ENCODE assay signal across 10 cellular contexts in the genomic region with DNA sequence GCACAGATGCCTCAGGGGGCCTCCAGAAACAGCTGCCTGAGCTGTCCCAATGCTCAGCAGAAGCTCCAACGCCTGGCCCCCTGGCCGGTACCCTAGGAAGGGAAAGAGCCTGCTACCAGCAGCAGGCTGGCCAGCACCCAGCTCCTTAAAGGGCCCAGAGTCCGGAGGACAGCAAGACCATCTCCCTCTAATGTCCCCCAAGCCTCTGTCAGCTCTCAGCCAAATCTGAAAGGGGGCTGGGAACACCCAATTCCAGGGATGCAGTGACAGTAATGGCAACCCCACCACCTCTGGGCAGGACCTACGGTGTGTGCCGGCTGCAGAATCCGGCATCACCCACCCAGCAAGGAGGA. TPM values are rescaled to one million over a fixed set of nuclear protein-coding genes. Genes with fewer than 3 reads are reported as not detected.
DNase-seq lines count a peak whose midpoint lies in the region; ATAC-seq and TF ChIP-seq lines count a peak whose summit lies in the region.
"Had no signal": no experiment of that assay in that cellular context is flagged by ENCODE, and none has a peak within 500 bp of the region (broad histone marks: within the 10 kb centered on the region; RNA-seq: fewer than 3 reads in every experiment).

No MANE protein-coding gene starts in this region.

- peaks cover 55% of the 10 kb centered on the region for H3K4me1 Mint-ChIP-seq in activated naive CD8-positive, alpha-beta T cell treated with anti-CD3 and anti-CD28 coated beads, Interleukin-2, amount 10 ng/mL, durations not matched to agents 7 days and 5 days

- ATAC-seq in heart right ventricle (no peak), GM18505 (IDR thresholded peaks at IDR 0.05; ENCODE audit: unreplicated experiment) (no peak), GM19351 (IDR thresholded peaks at IDR 0.05; ENCODE audit: unreplicated experiment) (no peak)
- no peak for ATAC-seq in activated naive CD8-positive, alpha-beta T cell treated with anti-CD3 and anti-CD28 coated beads, Interleukin-2, amount 10 ng/mL, durations not matched to agents 7 days and 5 days (ENCODE audit: low read depth)
- ATAC-seq: left lobe of liver had no signal

- TF ChIP-seq POLR2A in vagina (IDR thresholded peaks at IDR 0.05), result no peak
- no peak for TF ChIP-seq POLR2A in GM18505 (IDR thresholded peaks at IDR 0.05; ENCODE audit: borderline replicate concordance, extremely low read depth, insufficient read depth, insufficient read length)
- TF ChIP-seq POLR2A in ovary (IDR thresholded peaks at IDR 0.05), result no peak

- DNase-seq in heart right ventricle (no peak), cardiac septum (ENCODE audit: low spot score) (no peak), vagina (ENCODE audit: extremely low spot score in 2 of 2) (no peak), ovary (no peak)
- no peak for DNase-seq in activated naive CD8-positive, alpha-beta T cell treated with anti-CD3 and anti-CD28 coated beads, Interleukin-2, amount 10 ng/mL, durations not matched to agents 7 days and 5 days
- DNase-seq: NCI-H2029 had no signal

- TF ChIP-seq CTCF in heart right ventricle (IDR thresholded peaks at IDR 0.05) (no peak), vagina (IDR thresholded peaks at IDR 0.05) (no peak), ovary (IDR thresholded peaks at IDR 0.05) (no peak)

- no peaks in the 10 kb centered on the region for H3K9me3 Mint-ChIP-seq in activated naive CD8-positive, alpha-beta T cell treated with anti-CD3 and anti-CD28 coated beads, Interleukin-2, amount 10 ng/mL, durations not matched to agents 7 days and 5 days

- 65% methylated on average over 6 of the region's 6 CpGs for WGBS in heart right ventricle, 2 donors
- WGBS in ovary, 3 donors, result 54 to 74% (median 58%) methylated on average over 6 of the region's 6 CpGs

- H3K4me3 Mint-ChIP-seq in activated naive CD8-positive, alpha-beta T cell treated with anti-CD3 and anti-CD28 coated beads, Interleukin-2, amount 10 ng/mL, durations not matched to agents 7 days and 5 days, result peak overlapping the region; percentile 99

- H3K4me1 ChIP-seq in heart right ventricle (peaks cover 10 to 83% (median 61%) of the 10 kb centered on the region in 9 donors), mononuclear cell (ENCODE audit: insufficient read depth, low read length) (peaks cover 82% of the 10 kb centered on the region), vagina (peaks cover 84% of the 10 kb centered on the region), ovary (ENCODE audit: insufficient read depth) (peaks cover 15% of the 10 kb centered on the region)

- POLR2A ChIA-PET in activated naive CD8-positive, alpha-beta T cell treated with anti-CD3 and anti-CD28 coated beads, Interleukin-2, amount 10 ng/mL, durations not matched to agents 7 days and 5 days (lab: Charles Lee), result interaction anchor here (0.6 to 8.4 kb wide), 18 partner anchors 11 to 1117 kb away, joined by 3 to 120 read pairs (median 7); partner anchors contain the start of genes CNOT3, FIZ1, HSPBP1 and ISOC2

- H3K27ac Mint-ChIP-seq in activated naive CD8-positive, alpha-beta T cell treated with anti-CD3 and anti-CD28 coated beads, Interleukin-2, amount 10 ng/mL, durations not matched to agents 7 days and 5 days, result peak overlapping the region; percentile 99

- H3K4me3 ChIP-seq in heart right ventricle (peak overlapping the region in 6 of 10 donors; percentile 19 to 95 (median 33)), mononuclear cell (ENCODE audit: low read length) (peak overlapping the region; percentile 54), vagina (peak overlapping the region; percentile 27), ovary (no peak overlapping the region)

- no peaks in the 10 kb centered on the region for H3K27me3 Mint-ChIP-seq in activated naive CD8-positive, alpha-beta T cell treated with anti-CD3 and anti-CD28 coated beads, Interleukin-2, amount 10 ng/mL, durations not matched to agents 7 days and 5 days

- peak overlapping the region in 7 of 10 donors; percentile 15 to 98 (median 53) for H3K27ac ChIP-seq in heart right ventricle
- H3K27ac ChIP-seq in vagina, result peak overlapping the region; percentile 60
- no peak overlapping the region for H3K27ac ChIP-seq in ovary

- H3K36me3 ChIP-seq in heart right ventricle (peaks cover 0 to 18% (median 0%) of the 10 kb centered on the region in 9 donors), vagina (no peaks in the 10 kb centered on the region), ovary (no peaks in the 10 kb centered on the region)

- no peak for TF ChIP-seq EP300 in ovary (IDR thresholded peaks at IDR 0.05)

- intact Hi-C loops in heart right ventricle (cut with DNase I), result no loop called here
- intact Hi-C loops in cardiac septum (cut with DNase I), result no loop called here
- intact Hi-C loops in vagina (cut with DNase I), result no loop called here
- intact Hi-C loops in ovary (cut with DNase I), result no loop called here

- H3K9me3 ChIP-seq in heart right ventricle, result no peaks in the 10 kb centered on the region
- no peaks in the 10 kb centered on the region for H3K9me3 ChIP-seq in mononuclear cell (ENCODE audit: low read depth, low read length)
- H3K9me3 ChIP-seq in vagina, result no peaks in the 10 kb centered on the region
- H3K9me3 ChIP-seq in ovary, result no peaks in the 10 kb centered on the region

- peaks cover 31% of the 10 kb centered on the region for H3K36me3 Mint-ChIP-seq in activated naive CD8-positive, alpha-beta T cell treated with anti-CD3 and anti-CD28 coated beads, Interleukin-2, amount 10 ng/mL, durations not matched to agents 7 days and 5 days

- H3K27me3 ChIP-seq in heart right ventricle (no peaks in the 10 kb centered on the region), mononuclear cell (ENCODE audit: insufficient read depth, low read length) (no peaks in the 10 kb centered on the region), vagina (no peaks in the 10 kb centered on the region), ovary (no peaks in the 10 kb centered on the region)

RNA-seq across cellular contexts. Expression of gene PPP6R1, which starts 4.2 kb away (rescaled TPM):
- total RNA-seq in heart right ventricle (10 to 100 TPM; 31.1 to 51.3 (median 39.0) TPM), cardiac septum (43.0 TPM), mononuclear cell (62.5 TPM), vagina (30.4 TPM), ovary (10 to 100 TPM; 14.1 to 52.2 (median 46.3) TPM)
- polyA plus RNA-seq in heart right ventricle (10 to 100 TPM; 36.8 to 38.0 TPM), ovary (10 to 100 TPM; 21.3 to 26.9 TPM)
- total RNA-seq in activated naive CD8-positive, alpha-beta T cell treated with anti-CD3 and anti-CD28 coated beads, Interleukin-2, amount 10 ng/mL, durations not matched to agents 7 days and 5 days, result 100 to 1,000 TPM; 211 to 226 TPM

RNA-seq across cellular contexts. Expression of gene HSPBP1, which starts 25.3 kb away (rescaled TPM):
- total RNA-seq in heart right ventricle (10 to 100 TPM; 26.7 to 41.6 (median 31.6) TPM), cardiac septum (24.6 TPM), mononuclear cell (7.9 TPM), vagina (29.5 TPM), ovary (10 to 100 TPM; 20.5 to 40.7 (median 31.8) TPM)
- polyA plus RNA-seq in heart right ventricle (10 to 100 TPM; 54.2 to 83.7 TPM), ovary (10 to 100 TPM in 1 of 2 donors, 1 to 10 TPM in 1; 3.6 to 36.5 TPM)
- total RNA-seq in activated naive CD8-positive, alpha-beta T cell treated with anti-CD3 and anti-CD28 coated beads, Interleukin-2, amount 10 ng/mL, durations not matched to agents 7 days and 5 days, result 10 to 100 TPM; 19.5 to 20.3 TPM

RNA-seq across cellular contexts. Expression of gene TMEM86B, which starts 26.0 kb away (rescaled TPM):
- total RNA-seq in heart right ventricle (1 to 10 TPM in 9 of 10 donors, under 1 TPM in 1; 0.77 to 2.5 (median 1.9) TPM), cardiac septum (1.6 TPM), mononuclear cell (2.0 TPM), vagina (2.9 TPM), ovary (1 to 10 TPM; 2.6 to 4.9 (median 3.5) TPM)
- polyA plus RNA-seq in heart right ventricle (1 to 10 TPM; 2.7 to 5.9 TPM), ovary (1 to 10 TPM in 1 of 2 donors, not detected in 1; 3.0 TPM)
- 10 to 100 TPM; 18.8 to 19.4 TPM for total RNA-seq in activated naive CD8-positive, alpha-beta T cell treated with anti-CD3 and anti-CD28 coated beads, Interleukin-2, amount 10 ng/mL, durations not matched to agents 7 days and 5 days

RNA-seq across cellular contexts. Expression of gene BRSK1, which starts 29.2 kb away (rescaled TPM):
- total RNA-seq in heart right ventricle (10 to 100 TPM in 2 of 10 donors, 1 to 10 TPM in 8; 2.3 to 12.6 (median 4.1) TPM), cardiac septum (8.8 TPM), mononuclear cell (0.52 TPM), vagina (10.1 TPM), ovary (10 to 100 TPM in 1 of 7 donors, 1 to 10 TPM in 6; 1.9 to 11.3 (median 4.8) TPM)
- polyA plus RNA-seq in heart right ventricle (1 to 10 TPM; 1.8 to 2.0 TPM), ovary (1 to 10 TPM; 2.3 to 5.0 TPM)
- total RNA-seq in activated naive CD8-positive, alpha-beta T cell treated with anti-CD3 and anti-CD28 coated beads, Interleukin-2, amount 10 ng/mL, durations not matched to agents 7 days and 5 days, result 1 to 10 TPM; 9.0 TPM

RNA-seq across cellular contexts. Expression of gene PTPRH, which starts 45.3 kb away (rescaled TPM):
- total RNA-seq in heart right ventricle (1 to 10 TPM in 7 of 10 donors, under 1 TPM in 3; 0.25 to 7.5 (median 2.4) TPM), cardiac septum (3.7 TPM), mononuclear cell (not detected), vagina (4.4 TPM), ovary (1 to 10 TPM in 5 of 7 donors, under 1 TPM in 2; 0.23 to 4.1 (median 1.2) TPM)
- polyA plus RNA-seq in heart right ventricle (1 to 10 TPM; 1.3 to 6.1 TPM), ovary (1 to 10 TPM in 1 of 2 donors, under 1 TPM in 1; 0.45 to 4.6 TPM)
- not detected for total RNA-seq in activated naive CD8-positive, alpha-beta T cell treated with anti-CD3 and anti-CD28 coated beads, Interleukin-2, amount 10 ng/mL, durations not matched to agents 7 days and 5 days

Comparison
In these comparisons a context has a peak if more than half of its experiments do, and no peak if none do; other contexts are left out.
1. H3K27ac ChIP-seq: peak in heart right ventricle (7 of 10) and vagina (single experiment); none in ovary (0 of 2).